ENCODE assay signal across 7 cellular contexts in genomic region chr9:93610206-93610605, GRCh38.
"Had no signal": no experiment of that assay in that cellular context is flagged by ENCODE, and none has a peak within 500 bp of the region (broad histone marks: within the 10 kb centered on the region; RNA-seq: fewer than 3 reads in every experiment).

No MANE protein-coding gene starts in this region.

- H3K27ac ChIP-seq: HL-60, KMS-11 had no signal

- H3K9ac ChIP-seq: KMS-11 had no signal

- H3K27ac Mint-ChIP-seq: IgD-negative memory B cell had no signal

- H3K4me2 ChIP-seq: KMS-11 had no signal

- FAIRE-seq: HTR-8/SVneo had no signal

- H3K27me3 Mint-ChIP-seq: IgD-negative memory B cell had no signal

- DNase-seq: IMR-90, KBM-7, KG1 had no signal
